13 cellular contexts compared by ENCODE assay signal in genomic region chr11:75872887-75873416, GRCh38. TPM values are rescaled to one million over a fixed set of nuclear protein-coding genes. Genes with fewer than 3 reads are reported as not detected.
DNase-seq lines count a peak whose midpoint lies in the region; ATAC-seq and TF ChIP-seq lines count a peak whose summit lies in the region.
"Had no signal": no experiment of that assay in that cellular context is flagged by ENCODE, and none has a peak within 500 bp of the region (broad histone marks: within the 10 kb centered on the region; RNA-seq: fewer than 3 reads in every experiment).

No MANE protein-coding gene starts in this region.

- H3K79me2 ChIP-seq in OCI-LY7 (ENCODE audit: insufficient read depth, low read depth, low read length), result peaks cover 73% of the 10 kb centered on the region

- peak; percentile 19 to 36 for ATAC-seq in activated T-cell treated with anti-CD3 and anti-CD28 coated beads, Interleukin-2, amount 50 U/mL, for 72 hours (replicated peaks in 1 of 2)
- ATAC-seq in HG02610 (IDR thresholded peaks at IDR 0.05; ENCODE audit: unreplicated experiment) (peak; percentile 33), HG02798 (IDR thresholded peaks at IDR 0.05; ENCODE audit: poor library complexity, unreplicated experiment) (no peak)

- DNase-seq in activated T-cell treated with anti-CD3 and anti-CD28 coated beads, Interleukin-2, amount 50 U/mL, for 72 hours, result no peak
- DNase-seq in activated T-cell treated with anti-CD3 and anti-CD28 coated beads, Interleukin-2, amount 50 U/mL, for 48 hours, result no peak
- DNase-seq in OCI-LY7 (ENCODE audit: low spot score) (no peak), germinal center (ENCODE audit: low spot score) (no peak), sigmoid colon (no peak)
- DNase-seq: activated CD4-positive, alpha-beta T cell treated with anti-CD3 and anti-CD28 coated beads, Interleukin-2, amount 50 U/mL, for 4 hours; NCI-H2171 treated with DMSO at 0.1 percent for 48 hours; SHP77 treated with DMSO at 0.1 percent for 48 hours; stimulated activated CD4-positive, alpha-beta T cell treated with anti-CD3 and anti-CD28 coated beads, Interleukin-12 subunit alpha, Interleukin-12 subunit beta, amount 100 ng/mL, for 4 hours; stimulated activated naive CD4-positive, alpha-beta T cell treated with Interleukin-2 at 50 U/mL for 16 hours had no signal

- peaks cover 16% of the 10 kb centered on the region; the same call in 1 of the 2 replicates for H4K20me1 ChIP-seq in OCI-LY7 (ENCODE audit: insufficient read depth, low read length)

- H3K27ac Mint-ChIP-seq in activated T-cell treated with anti-CD3 and anti-CD28 coated beads, Interleukin-2, amount 50 U/mL, for 72 hours, result no peak overlapping the region
- peak overlapping the region; percentile 85 for H3K27ac Mint-ChIP-seq in stimulated activated naive CD8-positive, alpha-beta T cell treated with anti-CD3 and anti-CD28 coated beads, Interleukin-15, Interleukin-2, amounts not matched to agents 100 ng/mL and 50 ng/mL, for 24 hours

- TF ChIP-seq CTCF in OCI-LY7 (conservative IDR thresholded peaks at IDR 0.05; ENCODE audit: low read length), result no peak
- TF ChIP-seq CTCF in sigmoid colon (IDR thresholded peaks at IDR 0.05), result no peak

- H3K4me3 ChIP-seq in OCI-LY7 (ENCODE audit: low read depth, low read length, poor library complexity, severe bottlenecking), result peak overlapping the region; percentile 40
- H3K4me3 ChIP-seq in sigmoid colon, result no peak overlapping the region

- H3K36me3 ChIP-seq in OCI-LY7 (ENCODE audit: insufficient read depth, low read length) (peaks cover 39% of the 10 kb centered on the region), sigmoid colon (no peaks in the 10 kb centered on the region)

- POLR2A ChIA-PET in OCI-LY7 (lab: Charles Lee), result interaction anchor here (0.6 to 2.6 kb wide), 13 partner anchors 9 to 244 kb away, joined by 3 to 14 read pairs (median 3); no protein-coding TSS in a partner anchor

- no peaks in the 10 kb centered on the region for H3K9me2 ChIP-seq in OCI-LY7 (ENCODE audit: insufficient read depth, low read length)

- H3K9me3 ChIP-seq in OCI-LY7 (ENCODE audit: low read length), result no peaks in the 10 kb centered on the region
- H3K9me3 ChIP-seq in sigmoid colon, result no peaks in the 10 kb centered on the region

- 57 to 67% methylated on average over 5 of the region's 5 CpGs for WGBS in sigmoid colon, 2 donors

- no TSS peak for BruUV-seq in OCI-LY7 (replicated peaks; lab: Mats Ljungman, UMichigan)

- intact Hi-C loops in OCI-LY7 (cut with micrococcal nuclease; ENCODE audit: unreplicated experiment) (loop anchor here (10.0 kb wide), 1 partner anchor 888 kb away; the partner anchor contains the start of gene NEU3), sigmoid colon (cut with DNase I) (no loop called here)

- no peaks in the 10 kb centered on the region for H3K27me3 ChIP-seq in sigmoid colon

- H3K4me3 Mint-ChIP-seq in activated T-cell treated with anti-CD3 and anti-CD28 coated beads, Interleukin-2, amount 50 U/mL, for 72 hours, result peak overlapping the region; percentile 30 to 57
- H3K4me3 Mint-ChIP-seq in stimulated activated naive CD8-positive, alpha-beta T cell treated with anti-CD3 and anti-CD28 coated beads, Interleukin-15, Interleukin-2, amounts not matched to agents 100 ng/mL and 50 ng/mL, for 24 hours, result peak overlapping the region; percentile 32

- H3K9me3 Mint-ChIP-seq in activated T-cell treated with anti-CD3 and anti-CD28 coated beads, Interleukin-2, amount 50 U/mL, for 72 hours, result no peaks in the 10 kb centered on the region
- no peaks in the 10 kb centered on the region for H3K9me3 Mint-ChIP-seq in stimulated activated naive CD8-positive, alpha-beta T cell treated with anti-CD3 and anti-CD28 coated beads, Interleukin-15, Interleukin-2, amounts not matched to agents 100 ng/mL and 50 ng/mL, for 24 hours

- TF ChIP-seq EP300 in sigmoid colon (IDR thresholded peaks at IDR 0.05), result no peak

- H3K27me3 Mint-ChIP-seq in activated T-cell treated with anti-CD3 and anti-CD28 coated beads, Interleukin-2, amount 50 U/mL, for 72 hours (ENCODE audit: low read depth), result no peaks in the 10 kb centered on the region
- H3K27me3 Mint-ChIP-seq in stimulated activated naive CD8-positive, alpha-beta T cell treated with anti-CD3 and anti-CD28 coated beads, Interleukin-15, Interleukin-2, amounts not matched to agents 100 ng/mL and 50 ng/mL, for 24 hours, result no peaks in the 10 kb centered on the region

- TF ChIP-seq POLR2A in sigmoid colon (IDR thresholded peaks at IDR 0.05), result no peak

- H3K36me3 Mint-ChIP-seq in activated T-cell treated with anti-CD3 and anti-CD28 coated beads, Interleukin-2, amount 50 U/mL, for 72 hours (ENCODE audit: insufficient read depth in 2 of 2), result no peaks in the 10 kb centered on the region
- peaks cover 4% of the 10 kb centered on the region for H3K36me3 Mint-ChIP-seq in stimulated activated naive CD8-positive, alpha-beta T cell treated with anti-CD3 and anti-CD28 coated beads, Interleukin-15, Interleukin-2, amounts not matched to agents 100 ng/mL and 50 ng/mL, for 24 hours (ENCODE audit: low read depth)

- CTCF ChIA-PET in OCI-LY7 (lab: Charles Lee; ENCODE audit: unreplicated experiment), result interaction anchor here (1.1 kb wide), 1 partner anchor 99 kb away, joined by 3 read pairs; no protein-coding TSS in a partner anchor

- H3K4me1 ChIP-seq in OCI-LY7 (ENCODE audit: insufficient read depth, low read length, poor library complexity, severe bottlenecking), result peaks cover 35% of the 10 kb centered on the region
- peaks cover 0 to 26% (median 21%) of the 10 kb centered on the region in 4 donors for H3K4me1 ChIP-seq in sigmoid colon

- H3K4me2 ChIP-seq in OCI-LY7 (ENCODE audit: low read length), result peak overlapping the region; percentile 73

- H3K27ac ChIP-seq in OCI-LY7 (ENCODE audit: low read depth, low read length, poor library complexity, severe bottlenecking) (peak overlapping the region; percentile 65), sigmoid colon (no peak overlapping the region)

- H3K4me1 Mint-ChIP-seq in activated T-cell treated with anti-CD3 and anti-CD28 coated beads, Interleukin-2, amount 50 U/mL, for 72 hours (ENCODE audit: low read depth), result peaks cover 21% of the 10 kb centered on the region
- H3K4me1 Mint-ChIP-seq in stimulated activated naive CD8-positive, alpha-beta T cell treated with anti-CD3 and anti-CD28 coated beads, Interleukin-15, Interleukin-2, amounts not matched to agents 100 ng/mL and 50 ng/mL, for 24 hours (ENCODE audit: low read depth), result peaks cover 37% of the 10 kb centered on the region

- H2AFZ ChIP-seq in OCI-LY7 (ENCODE audit: low read length), result no peak overlapping the region

RNA-seq across cellular contexts. Expression of gene UVRAG, which starts 57.9 kb away (rescaled TPM):
- total RNA-seq in activated T-cell treated with anti-CD3 and anti-CD28 coated beads, Interleukin-2, amount 50 U/mL, for 72 hours, result 10 to 100 TPM; 18.6 to 20.7 TPM
- 34.9 and 43.7 TPM in 2 replicates for total RNA-seq in OCI-LY7 (2014; rRNA removed; shearing (Covaris generic))
- total RNA-seq in OCI-LY7 (2022), result 62.2 and 73.3 TPM in 2 replicates
- 10 to 100 TPM; 29.3 to 43.2 (median 35.6) TPM for total RNA-seq in sigmoid colon
- 10 to 100 TPM in 1 of 3 donors, 1 to 10 TPM in 2; 4.9 to 10.8 (median 6.6) TPM for polyA plus RNA-seq in sigmoid colon
